ENCODE assay signal across 22 cellular contexts in genomic region chr9:34119713-34120112, GRCh38.
"Had no signal": no experiment of that assay in that cellular context is flagged by ENCODE, and none has a peak within 500 bp of the region (broad histone marks: within the 10 kb centered on the region; RNA-seq: fewer than 3 reads in every experiment).

No MANE protein-coding gene starts in this region.

- H3K9me3 ChIP-seq: SJSA1 had no signal

- H3K4me2 ChIP-seq: KMS-11 had no signal

- H3K4me3 ChIP-seq: SJSA1, SK-N-MC had no signal

- H3K9ac ChIP-seq: KMS-11 had no signal

- H3K27ac ChIP-seq: KMS-11, SJSA1, SK-N-MC had no signal

- FAIRE-seq: RCC 7860 had no signal

- H3K27me3 ChIP-seq: SJSA1 had no signal

- DNase-seq: IMR-90, Kasumi-1, NCI-H1092, NCI-H1105 treated with DMSO at 0.1 percent for 48 hours, NCI-H1436, NCI-H187, NCI-H2029, NCI-H2081 treated with DMSO at 0.1 percent for 48 hours, NCI-H2171, NCI-H226, NCI-H446, NCI-H510A, NCI-H524 treated with DMSO at 0.1 percent for 48 hours, NCI-H69, NCI-H774, Right ventricle myocardium superior, RPMI8226, SIG-M5 had no signal
